Comparison of ENCODE assay signal across 8 cellular contexts in genomic region chrX:78650906-78651437, GRCh38. TPM values are rescaled to one million over a fixed set of nuclear protein-coding genes. Genes with fewer than 3 reads are reported as not detected.
DNase-seq lines count a peak whose midpoint lies in the region; ATAC-seq and TF ChIP-seq lines count a peak whose summit lies in the region.

No MANE protein-coding gene starts in this region.

- peak overlapping the region; percentile 60 for H3K4me3 Mint-ChIP-seq in activated naive CD8-positive, alpha-beta T cell treated with anti-CD3 and anti-CD28 coated beads for 36 hours

- H3K27ac ChIP-seq in BLaER1 treated with 17β-estradiol and CSF1 and Interleukin-3, amounts not matched to agents 10 nM and 100 nM, result peak overlapping the region in 9 of 11 experiments; percentile 60 to 97 (median 89); a peak in 18 of 22 replicates
- H3K27ac ChIP-seq in transverse colon, result no peak overlapping the region

- no peak for TF ChIP-seq POLR2A in transverse colon (IDR thresholded peaks at IDR 0.05)

- peak; percentile 62 for ATAC-seq in GM19467 (IDR thresholded peaks at IDR 0.05; ENCODE audit: unreplicated experiment)
- peak; percentile 69 for ATAC-seq in HG03520 (IDR thresholded peaks at IDR 0.05; ENCODE audit: unreplicated experiment)

- peak overlapping the region in 3 of 10 experiments; percentile 6 to 24 (median 8); a peak in 3 of 20 replicates for H3K4me3 ChIP-seq in BLaER1 treated with 17β-estradiol and CSF1 and Interleukin-3, amounts not matched to agents 10 nM and 100 nM
- no peak overlapping the region for H3K4me3 ChIP-seq in transverse colon

- DNase-seq in activated naive CD8-positive, alpha-beta T cell treated with anti-CD3 and anti-CD28 coated beads for 36 hours, result no peak
- DNase-seq in dermis blood vessel endothelial cell (no peak), UCSD-AML1 (lab: John Stamatoyannopoulos, UW; ENCODE audit: unreplicated experiment) (no peak), transverse colon (no peak)
- no peak for DNase-seq in central memory CD4-positive, alpha-beta T cell

- TF ChIP-seq CTCF in transverse colon (IDR thresholded peaks at IDR 0.05), result no peak

- H3K4me1 Mint-ChIP-seq in activated naive CD8-positive, alpha-beta T cell treated with anti-CD3 and anti-CD28 coated beads for 36 hours, result peaks cover 21% of the 10 kb centered on the region

- H3K9me3 ChIP-seq in BLaER1 treated with 17β-estradiol and CSF1 and Interleukin-3, amounts not matched to agents 10 nM and 100 nM (replicated peaks in 1 of 11), result peaks cover 21 to 33% (median 30%) of the 10 kb centered on the region in 11 experiments
- no peaks in the 10 kb centered on the region for H3K9me3 ChIP-seq in transverse colon

- in situ Hi-C loops in transverse colon (cut with MboI; ENCODE audit: low pct_ligation_motif_present in 1 of 4, low pct_unique_long_range_greater_than_20kb in 1 of 4, low sequenced_read_pairs in 3 of 4), result no loop called here

- WGBS in transverse colon (ENCODE audit: low coverage in 1 of 2), 2 donors, result 55% methylated on average over 5 of the region's 5 CpGs; no CpG with 5 or more reads in 1 of the 2 donors

- intact Hi-C loops in transverse colon (cut with DNase I; ENCODE audit: low total_unique reads), result no loop called here

- 0 out of 22 replicates have a peak, but pooled peaks cover 0 to 5% (median 0%) of the 10 kb centered on the region in 11 experiments for H3K36me3 ChIP-seq in BLaER1 treated with 17β-estradiol and CSF1 and Interleukin-3, amounts not matched to agents 10 nM and 100 nM
- no peaks in the 10 kb centered on the region for H3K36me3 ChIP-seq in transverse colon

- H3K36me3 Mint-ChIP-seq in activated naive CD8-positive, alpha-beta T cell treated with anti-CD3 and anti-CD28 coated beads for 36 hours, result peaks cover 11% of the 10 kb centered on the region

- H3K9ac ChIP-seq in BLaER1 treated with 17β-estradiol and CSF1 and Interleukin-3, amounts not matched to agents 10 nM and 100 nM, result peak overlapping the region in 9 of 11 experiments; percentile 44 to 79 (median 77); a peak in 18 of 22 replicates

- 0 out of 22 replicates have a peak, but pooled peaks cover 0 to 3% (median 0%) of the 10 kb centered on the region in 11 experiments for H3K27me3 ChIP-seq in BLaER1 treated with 17β-estradiol and CSF1 and Interleukin-3, amounts not matched to agents 10 nM and 100 nM
- H3K27me3 ChIP-seq in transverse colon, result no peaks in the 10 kb centered on the region

- TF ChIP-seq EP300 in transverse colon (IDR thresholded peaks at IDR 0.05; ENCODE audit: low read depth), result no peak

- H3K4me1 ChIP-seq in BLaER1 treated with 17β-estradiol and CSF1 and Interleukin-3, amounts not matched to agents 10 nM and 100 nM, result peaks cover 44 to 64% (median 59%) of the 10 kb centered on the region in 10 experiments
- no peaks in the 10 kb centered on the region for H3K4me1 ChIP-seq in transverse colon

- peak overlapping the region; percentile 40 to 77 (median 72); a peak in 21 of 22 replicates for H3K4me2 ChIP-seq in BLaER1 treated with 17β-estradiol and CSF1 and Interleukin-3, amounts not matched to agents 10 nM and 100 nM

- peak overlapping the region; percentile 85 for H3K27ac Mint-ChIP-seq in activated naive CD8-positive, alpha-beta T cell treated with anti-CD3 and anti-CD28 coated beads for 36 hours

- H3K27me3 Mint-ChIP-seq in activated naive CD8-positive, alpha-beta T cell treated with anti-CD3 and anti-CD28 coated beads for 36 hours, result peaks cover 3% of the 10 kb centered on the region

- H3K9me3 Mint-ChIP-seq in activated naive CD8-positive, alpha-beta T cell treated with anti-CD3 and anti-CD28 coated beads for 36 hours, result peaks cover 10% of the 10 kb centered on the region

- no peaks in the 10 kb centered on the region for H4K20me1 ChIP-seq in BLaER1 treated with 17β-estradiol and CSF1 and Interleukin-3, amounts not matched to agents 10 nM and 100 nM

RNA-seq across cellular contexts. Expression of gene RTL3, which starts 8.2 kb away (rescaled TPM):
- not detected for total RNA-seq in activated naive CD8-positive, alpha-beta T cell treated with anti-CD3 and anti-CD28 coated beads for 36 hours
- total RNA-seq in dermis blood vessel endothelial cell (not detected in 2 replicates), transverse colon (1 to 10 TPM in 1 of 4 donors, under 1 TPM in 1, not detected in 2; 0.14 to 1.1 TPM)

Comparison
In these comparisons a context has a peak if more than half of its experiments do, and no peak if none do; other contexts are left out.
1. H3K27ac ChIP-seq: peak in BLaER1 treated with 17β-estradiol and CSF1 and Interleukin-3, amounts not matched to agents 10 nM and 100 nM (9 of 11); none in transverse colon (0 of 4).